ENCODE assay signal across 1 cellular context in genomic region chr10:130108934-130109604, GRCh38.
TF ChIP-seq lines count a peak whose summit lies in the region.

No MANE protein-coding gene starts in this region.

TF ChIP-seq in H1, 55 proteins besides CTCF, POLR2A, EP300 and RAD21:
- TF ChIP-seq E2F6 (IDR thresholded peaks at IDR 0.05) (no peak), JUN (IDR thresholded peaks at IDR 0.05; ENCODE audit: low read depth, low read length) (no peak), ATF3 (IDR thresholded peaks at IDR 0.05; ENCODE audit: insufficient read depth, low read depth, low read length) (no peak), SP2 (IDR thresholded peaks at IDR 0.05; ENCODE audit: low read length) (no peak), SP1 (IDR thresholded peaks at IDR 0.05; ENCODE audit: low read depth, low read length) (no peak), CTBP2 (IDR thresholded peaks at IDR 0.05; ENCODE audit: borderline replicate concordance, insufficient read depth, insufficient read length, low read length) (no peak), BRCA1 (IDR thresholded peaks at IDR 0.05; ENCODE audit: low read depth, low read length) (no peak), PHF8 (conservative IDR thresholded peaks at IDR 0.05; ENCODE audit: low read depth, low read length) (no peak), EGR1 (IDR thresholded peaks at IDR 0.05; ENCODE audit: borderline replicate concordance, low read depth, low read length) (no peak), CHD1 (IDR thresholded peaks at IDR 0.05; ENCODE audit: low read depth, low read length) (no peak), POLR2AphosphoS5 (IDR thresholded peaks at IDR 0.05; ENCODE audit: low read depth, low read length) (no peak), RXRA (IDR thresholded peaks at IDR 0.05; ENCODE audit: insufficient read depth, low read depth, low read length) (no peak)
